9 cellular contexts compared by ENCODE assay signal in the genomic region with DNA sequence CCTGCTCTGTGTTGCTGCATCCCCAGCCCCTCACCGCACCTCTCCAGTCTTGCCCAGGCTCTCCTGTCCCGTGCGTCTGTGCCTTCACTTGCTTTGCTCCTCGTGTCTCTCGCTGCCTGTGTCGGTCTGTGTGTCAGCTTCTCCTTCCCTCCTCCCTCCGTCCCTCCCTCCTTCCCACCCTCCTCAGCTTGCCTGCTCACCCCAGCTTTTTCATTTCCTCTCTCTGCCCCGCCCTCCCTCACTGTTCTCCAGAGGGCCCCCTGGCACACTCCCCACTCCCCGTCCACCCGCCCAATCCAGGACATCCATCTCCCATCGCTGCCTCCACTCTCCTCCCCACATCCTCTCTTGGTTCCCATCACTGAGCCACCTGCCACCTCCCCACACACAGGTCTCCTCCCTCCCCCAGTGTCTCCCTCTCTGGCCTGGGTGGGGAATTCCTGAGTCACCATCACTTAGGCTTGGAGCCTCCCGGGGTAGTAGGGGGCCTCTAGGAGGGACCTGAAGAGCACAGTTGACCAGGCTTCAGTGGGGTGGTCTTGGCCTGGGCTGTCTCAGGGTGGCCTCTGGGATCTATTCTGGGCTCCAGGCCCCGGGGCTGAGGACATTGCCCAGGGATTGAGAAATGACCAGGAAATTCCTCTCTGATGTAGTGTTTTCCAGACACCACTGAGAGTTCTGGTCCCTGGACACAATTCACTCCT. TPM values are rescaled to one million over a fixed set of nuclear protein-coding genes. Genes with fewer than 3 reads are reported as not detected.
DNase-seq lines count a peak whose midpoint lies in the region; ATAC-seq and TF ChIP-seq lines count a peak whose summit lies in the region.
"Had no signal": no experiment of that assay in that cellular context is flagged by ENCODE, and none has a peak within 500 bp of the region (broad histone marks: within the 10 kb centered on the region; RNA-seq: fewer than 3 reads in every experiment).

A gene with protein sequence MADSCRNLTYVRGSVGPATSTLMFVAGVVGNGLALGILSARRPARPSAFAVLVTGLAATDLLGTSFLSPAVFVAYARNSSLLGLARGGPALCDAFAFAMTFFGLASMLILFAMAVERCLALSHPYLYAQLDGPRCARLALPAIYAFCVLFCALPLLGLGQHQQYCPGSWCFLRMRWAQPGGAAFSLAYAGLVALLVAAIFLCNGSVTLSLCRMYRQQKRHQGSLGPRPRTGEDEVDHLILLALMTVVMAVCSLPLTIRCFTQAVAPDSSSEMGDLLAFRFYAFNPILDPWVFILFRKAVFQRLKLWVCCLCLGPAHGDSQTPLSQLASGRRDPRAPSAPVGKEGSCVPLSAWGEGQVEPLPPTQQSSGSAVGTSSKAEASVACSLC (minus strand): TSS at position 132 of the 704 bp plus-strand sequence. CDS start 864 bp downstream, outside the sequence.

- peak; percentile 63 for DNase-seq in A172 (ENCODE audit: low spot score)
- DNase-seq in activated B cell treated with CpG ODN at 0.5 μM for 24 hours = no peak
- DNase-seq in right atrium auricular region (ENCODE audit: low spot score) = peak; percentile 92
- no peak for DNase-seq in NCI-H748 treated with DMSO at 0.1 percent for 48 hours (lab: John Stamatoyannopoulos, UW)
- DNase-seq in CD1c-positive myeloid dendritic cell (ENCODE audit: extremely low spot score) = no peak

- peak within 1 kb of the TSS; percentile 80 for H3K4me3 Mint-ChIP-seq in activated B cell treated with CpG ODN at 0.5 μM for 24 hours
- peak within 1 kb of the TSS; percentile 93 for H3K4me3 Mint-ChIP-seq in stimulated activated naive CD8-positive, alpha-beta T cell treated with anti-CD3 and anti-CD28 coated beads, Interleukin-15, Interleukin-2, amounts not matched to agents 100 ng/mL and 50 ng/mL, for 24 hours

- ATAC-seq in activated B cell treated with CpG ODN at 0.5 μM for 24 hours (ENCODE audit: low read depth) (peak; percentile 29), HG03571 (IDR thresholded peaks at IDR 0.05; ENCODE audit: unreplicated experiment) (no peak)

- H3K27me3 Mint-ChIP-seq in activated B cell treated with CpG ODN at 0.5 μM for 24 hours = no peaks in the 10 kb centered on the region
- H3K27me3 Mint-ChIP-seq in stimulated activated naive CD8-positive, alpha-beta T cell treated with anti-CD3 and anti-CD28 coated beads, Interleukin-15, Interleukin-2, amounts not matched to agents 100 ng/mL and 50 ng/mL, for 24 hours = no peaks in the 10 kb centered on the region

- TF ChIP-seq CTCF in activated B cell treated with CpG ODN at 0.5 μM for 24 hours (IDR thresholded peaks at IDR 0.05) (no peak), right atrium auricular region (IDR thresholded peaks at IDR 0.05) (no peak)

- peaks cover 2% of the 10 kb centered on the region for H3K36me3 Mint-ChIP-seq in activated B cell treated with CpG ODN at 0.5 μM for 24 hours (ENCODE audit: low read depth)
- H3K36me3 Mint-ChIP-seq in stimulated activated naive CD8-positive, alpha-beta T cell treated with anti-CD3 and anti-CD28 coated beads, Interleukin-15, Interleukin-2, amounts not matched to agents 100 ng/mL and 50 ng/mL, for 24 hours (ENCODE audit: low read depth) = peaks cover 22% of the 10 kb centered on the region

- intact Hi-C loops in activated B cell treated with CpG ODN at 0.5 μM for 24 hours (cut with micrococcal nuclease) = loop anchor here (1.0 kb wide), 1 partner anchor 9 kb away; no protein-coding TSS in a partner anchor

- peak within 1 kb of the TSS; percentile 33 to 38 for H3K4me3 ChIP-seq in right atrium auricular region

- peaks cover 64% of the 10 kb centered on the region for H3K4me1 Mint-ChIP-seq in activated B cell treated with CpG ODN at 0.5 μM for 24 hours
- H3K4me1 Mint-ChIP-seq in stimulated activated naive CD8-positive, alpha-beta T cell treated with anti-CD3 and anti-CD28 coated beads, Interleukin-15, Interleukin-2, amounts not matched to agents 100 ng/mL and 50 ng/mL, for 24 hours (ENCODE audit: low read depth) = peaks cover 58% of the 10 kb centered on the region

- H3K27me3 ChIP-seq in right atrium auricular region = no peaks in the 10 kb centered on the region

- H3K27ac ChIP-seq in right atrium auricular region = peak within 1 kb of the TSS; percentile 72 to 83
- H3K27ac ChIP-seq: epithelial cell of prostate had no signal

- no peaks in the 10 kb centered on the region for H3K9me3 Mint-ChIP-seq in activated B cell treated with CpG ODN at 0.5 μM for 24 hours
- no peaks in the 10 kb centered on the region for H3K9me3 Mint-ChIP-seq in stimulated activated naive CD8-positive, alpha-beta T cell treated with anti-CD3 and anti-CD28 coated beads, Interleukin-15, Interleukin-2, amounts not matched to agents 100 ng/mL and 50 ng/mL, for 24 hours

- H3K27ac Mint-ChIP-seq in activated B cell treated with CpG ODN at 0.5 μM for 24 hours = peak within 1 kb of the TSS; percentile 67
- H3K27ac Mint-ChIP-seq in stimulated activated naive CD8-positive, alpha-beta T cell treated with anti-CD3 and anti-CD28 coated beads, Interleukin-15, Interleukin-2, amounts not matched to agents 100 ng/mL and 50 ng/mL, for 24 hours = peak within 1 kb of the TSS; percentile 96

- no peaks in the 10 kb centered on the region for H3K36me3 ChIP-seq in right atrium auricular region

- in situ Hi-C loops in GM18951 (cut with MboI; ENCODE audit: low sequenced_read_pairs, unreplicated experiment) = no loop called here

- POLR2A ChIA-PET in activated B cell treated with CpG ODN at 0.5 μM for 24 hours (lab: Charles Lee) = interaction anchor here (0.6 to 2.6 kb wide), 5 partner anchors 8 to 1067 kb away, joined by 4 to 11 read pairs (median 5); a partner anchor contains a TSS

- CTCF ChIA-PET in activated B cell treated with CpG ODN at 0.5 μM for 24 hours (lab: Charles Lee) = interaction anchor here (0.6 to 1.1 kb wide), 2 partner anchors 8 to 856 kb away, joined by 4 read pairs; a partner anchor contains a TSS

- no peaks in the 10 kb centered on the region for H3K9me3 ChIP-seq in right atrium auricular region

- TF ChIP-seq POLR2A in GM18951 (IDR thresholded peaks at IDR 0.05; ENCODE audit: extremely low read depth, insufficient read depth, insufficient read length) = peak; percentile 49

- H3K4me1 ChIP-seq in right atrium auricular region = peaks cover 0 to 70% of the 10 kb centered on the region in 2 donors

RNA-seq across cellular contexts. Expression of the gene that starts here (rescaled TPM):
- total RNA-seq in A172 (2014; rRNA removed; shearing (Covaris generic)) = 1.1 and 1.6 TPM in 2 replicates
- total RNA-seq in activated B cell treated with CpG ODN at 0.5 μM for 24 hours (13.4 and 17.8 TPM in 2 replicates), right atrium auricular region (10 to 100 TPM in 1 of 2 donors, 1 to 10 TPM in 1; 7.0 to 20.6 TPM)

Comparison
In these comparisons a context has a peak if more than half of its experiments do, and no peak if none do; other contexts are left out.
1. DNase-seq: peak in A172 (single experiment) and right atrium auricular region (single experiment); none in activated B cell treated with CpG ODN at 0.5 μM for 24 hours (single experiment), NCI-H748 treated with DMSO at 0.1 percent for 48 hours (single experiment) and CD1c-positive myeloid dendritic cell (single experiment).